ENCODE assay signal across 19 cellular contexts in genomic region chr6:111689419-111689818, GRCh38.
"Had no signal": no experiment of that assay in that cellular context is flagged by ENCODE, and none has a peak within 500 bp of the region (broad histone marks: within the 10 kb centered on the region; RNA-seq: fewer than 3 reads in every experiment).

No MANE protein-coding gene starts in this region.

- H3K27ac Mint-ChIP-seq: nephron progenitor cell had no signal

- H3K9me3 ChIP-seq: left lung, thyroid gland, upper lobe of right lung had no signal

- ATAC-seq: activated CD4-positive, CD25-positive, alpha-beta regulatory T cell treated with anti-CD3 and anti-CD28 coated beads, Interleukin-2, amount 50 U/mL, for 24 hours; activated naive CD4-positive, alpha-beta T cell treated with anti-CD3 and anti-CD28 coated beads, Interleukin-2, amount 50 U/mL, for 72 hours; left lung; right cardiac atrium; stimulated activated naive CD8-positive, alpha-beta T cell treated with anti-CD3 and anti-CD28 coated beads, Interleukin-15, Interleukin-2, amounts not matched to agents 100 U/mL and 50 U/mL, for 24 hours; upper lobe of right lung had no signal

- H3K4me3 Mint-ChIP-seq: nephron progenitor cell had no signal

- H3K9ac ChIP-seq: parathyroid adenoma had no signal

- H3K9me3 Mint-ChIP-seq: activated naive CD4-positive, alpha-beta T cell treated with anti-CD3 and anti-CD28 coated beads, Interleukin-2, amount 50 U/mL, for 72 hours; nephron progenitor cell had no signal

- H3K27me3 ChIP-seq: hepatocyte, left lung, thyroid gland, upper lobe of right lung had no signal

- H3K27ac ChIP-seq: hepatocyte, left lung, SK-N-MC, thyroid gland, upper lobe of right lung had no signal

- DNase-seq: activated CD4-positive, alpha-beta T cell treated with anti-CD3 and anti-CD28 coated beads, Interleukin-2, amount 50 U/mL, for 1 hour; amniotic stem cell; erythroblast; foreskin melanocyte; kidney glomerular epithelial cell; left lung; nephron progenitor cell; right cardiac atrium; stimulated activated CD4-positive, alpha-beta T cell treated with anti-CD3 and anti-CD28 coated beads, Interleukin-4, amount 100 ng/mL, for 24 hours; stimulated activated naive CD8-positive, alpha-beta T cell treated with anti-CD3 and anti-CD28 coated beads, Interleukin-15, Interleukin-2, amounts not matched to agents 100 U/mL and 50 U/mL, for 24 hours; substantia nigra; thyroid gland; upper lobe of right lung had no signal

- H3K4me3 ChIP-seq: hepatocyte, left lung, lung, SK-N-MC, thyroid gland, upper lobe of right lung had no signal
